Comparison of ENCODE assay signal across 16 cellular contexts in the genomic region with DNA sequence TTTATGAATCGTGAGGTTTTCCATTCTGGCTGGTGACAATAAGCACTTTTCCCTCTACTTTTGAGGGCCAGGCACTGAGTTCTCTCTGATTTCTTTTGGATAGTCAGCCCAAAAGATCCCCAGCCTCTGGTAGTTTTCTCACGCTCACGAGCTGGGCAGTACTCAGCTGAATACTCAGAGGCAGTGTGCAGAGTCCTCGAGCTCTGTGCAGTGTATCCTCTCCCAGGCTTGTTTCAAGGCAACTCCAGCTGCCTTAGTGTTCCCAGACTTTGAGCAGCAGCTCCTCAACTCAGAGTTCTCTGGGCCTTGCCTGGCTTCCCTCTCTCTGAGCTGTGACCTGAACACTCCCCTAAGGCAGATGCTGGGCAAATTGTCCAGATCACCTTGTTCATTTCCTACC.
"Had no signal": no experiment of that assay in that cellular context is flagged by ENCODE, and none has a peak within 500 bp of the region (broad histone marks: within the 10 kb centered on the region; RNA-seq: fewer than 3 reads in every experiment).

No MANE protein-coding gene starts in this region.

- H3K9me3 Mint-ChIP-seq: dendritic cell treated with granulocyte-macrophage colony-stimulating factor and Interleukin-4, amounts not matched to agents 40 ng/mL and 50 ng/mL, for 4 days; effector memory CD8-positive, alpha-beta T cell; naive thymus-derived CD4-positive, alpha-beta T cell; nephron progenitor cell had no signal

- H3K4me1 ChIP-seq: gastrocnemius medialis, heart right ventricle, tibial artery, upper lobe of right lung, vagina had no signal

- H3K4me3 ChIP-seq: gastrocnemius medialis, heart right ventricle, tibial artery, upper lobe of right lung, vagina had no signal

- H3K9me3 ChIP-seq: gastrocnemius medialis, heart right ventricle, tibial artery, upper lobe of right lung, vagina had no signal

- H3K27me3 ChIP-seq: gastrocnemius medialis, upper lobe of right lung, vagina had no signal

- H3K27ac Mint-ChIP-seq: dendritic cell treated with granulocyte-macrophage colony-stimulating factor and Interleukin-4, amounts not matched to agents 40 ng/mL and 50 ng/mL, for 4 days; effector memory CD8-positive, alpha-beta T cell; naive thymus-derived CD4-positive, alpha-beta T cell; nephron progenitor cell had no signal

- H3K36me3 Mint-ChIP-seq: naive thymus-derived CD4-positive, alpha-beta T cell had no signal

- H3K4me3 Mint-ChIP-seq: dendritic cell treated with granulocyte-macrophage colony-stimulating factor and Interleukin-4, amounts not matched to agents 40 ng/mL and 50 ng/mL, for 4 days; effector memory CD8-positive, alpha-beta T cell; naive thymus-derived CD4-positive, alpha-beta T cell; nephron progenitor cell had no signal

- ATAC-seq: effector memory CD8-positive, alpha-beta T cell; gastrocnemius medialis; heart right ventricle; left lobe of liver; naive thymus-derived CD4-positive, alpha-beta T cell; upper lobe of right lung had no signal

- DNase-seq: effector memory CD8-positive, alpha-beta T cell; erythroblast; gastrocnemius medialis; heart right ventricle; hypothalamus; mammary epithelial cell; naive thymus-derived CD4-positive, alpha-beta T cell; nephron progenitor cell; small intestine; stimulated activated CD4-positive, alpha-beta T cell treated with anti-CD3 and anti-CD28 coated beads, Interleukin-12 subunit alpha, Interleukin-12 subunit beta, amount 100 ng/mL, for 4 hours; stimulated activated naive CD4-positive, alpha-beta T cell treated with Interleukin-2 at 50 U/mL for 16 hours; upper lobe of right lung had no signal

- H3K36me3 ChIP-seq: gastrocnemius medialis, heart right ventricle, tibial artery, upper lobe of right lung, vagina had no signal

- H3K27ac ChIP-seq: gastrocnemius medialis, heart right ventricle, tibial artery, upper lobe of right lung, vagina had no signal
